In genomic region chr21:39972976-39973375, GRCh38 we compare ENCODE assay signal across 17 cellular contexts.
A peak's percentile ranks its signal among the peaks of the same experiment; 100 is the strongest.
DNase-seq lines count a peak whose midpoint lies in the region; ATAC-seq and TF ChIP-seq lines count a peak whose summit lies in the region.
"Had no signal": no experiment of that assay in that cellular context is flagged by ENCODE, and none has a peak within 500 bp of the region (broad histone marks: within the 10 kb centered on the region; RNA-seq: fewer than 3 reads in every experiment).

No MANE protein-coding gene starts in this region.

- H3K27ac ChIP-seq in SJCRH30: peak overlapping the region; percentile 96
- peak overlapping the region; percentile 70 for H3K27ac ChIP-seq in hepatocyte
- H3K27ac ChIP-seq in trophoblast cell (ENCODE audit: low read depth, low read length): no peak overlapping the region
- H3K27ac ChIP-seq in aorta (ENCODE audit: low read depth in 1 of 2, low read length in 2 of 2): no peak overlapping the region
- H3K27ac ChIP-seq in brain microvascular endothelial cell: no peak overlapping the region
- no peak overlapping the region for H3K27ac ChIP-seq in osteoblast (ENCODE audit: low read depth, low read length)
- H3K27ac ChIP-seq: BLaER1, C4-2B had no signal

- H3K4me1 ChIP-seq in SJCRH30 (peaks cover 27% of the 10 kb centered on the region), hepatocyte (ENCODE audit: insufficient read depth) (peaks cover 18% of the 10 kb centered on the region), trophoblast cell (ENCODE audit: control insufficient read depth in 1 of 2, insufficient read depth in 2 of 2, low read length in 2 of 2) (peaks cover 8% of the 10 kb centered on the region in 2 experiments), aorta (ENCODE audit: control insufficient read depth in 1 of 2, insufficient read depth in 2 of 2, low read length in 2 of 2) (no peaks in the 10 kb centered on the region), osteoblast (ENCODE audit: insufficient read depth, low read length) (no peaks in the 10 kb centered on the region)
- H3K4me1 ChIP-seq: HAP-1 had no signal

- intact Hi-C loops in aorta (cut with DNase I): no loop called here

- H2BK5ac ChIP-seq in trophoblast cell (ENCODE audit: low read depth, low read length, poor library complexity): no peak overlapping the region

- H3K4ac ChIP-seq in trophoblast cell (ENCODE audit: low read depth, low read length): no peak overlapping the region

- ATAC-seq in aorta (ENCODE audit: low FRiP score): peak; percentile 29
- ATAC-seq: CD8-positive, alpha-beta T cell had no signal

- H4K91ac ChIP-seq in trophoblast cell (ENCODE audit: low read depth, low read length): no peak overlapping the region

- H4K12ac ChIP-seq in trophoblast cell (ENCODE audit: low read depth, low read length): no peak overlapping the region

- no peak overlapping the region for H2AK5ac ChIP-seq in trophoblast cell (ENCODE audit: low read length)

- H3K36me3 ChIP-seq in SJCRH30: no peaks in the 10 kb centered on the region
- no peaks in the 10 kb centered on the region for H3K36me3 ChIP-seq in hepatocyte (replicated peaks; ENCODE audit: insufficient read depth, low read depth)
- no peaks in the 10 kb centered on the region for H3K36me3 ChIP-seq in trophoblast cell (ENCODE audit: control insufficient read depth in 1 of 2, insufficient read depth in 2 of 2, low read length in 2 of 2)
- no peaks in the 10 kb centered on the region for H3K36me3 ChIP-seq in aorta (ENCODE audit: control insufficient read depth in 1 of 2, insufficient read depth in 2 of 2, low read length in 1 of 2)
- no peaks in the 10 kb centered on the region for H3K36me3 ChIP-seq in brain microvascular endothelial cell (replicated peaks)
- H3K36me3 ChIP-seq in osteoblast (ENCODE audit: insufficient read depth, low read length): no peaks in the 10 kb centered on the region
- H3K36me3 ChIP-seq: BLaER1, HAP-1 had no signal

- H3K4me2 ChIP-seq in hepatocyte: peak overlapping the region; percentile 41
- no peak overlapping the region for H3K4me2 ChIP-seq in trophoblast cell (ENCODE audit: low read length)
- no peak overlapping the region for H3K4me2 ChIP-seq in osteoblast (ENCODE audit: insufficient read depth, low read length)
- H3K4me2 ChIP-seq: BLaER1 had no signal

- H3K79me2 ChIP-seq in hepatocyte (no peaks in the 10 kb centered on the region), trophoblast cell (ENCODE audit: control insufficient read depth, insufficient read depth, low read length, poor library complexity) (no peaks in the 10 kb centered on the region), osteoblast (ENCODE audit: insufficient read depth, low read length) (no peaks in the 10 kb centered on the region)

- no peak overlapping the region for H3K23ac ChIP-seq in trophoblast cell (ENCODE audit: low read length)

- TF ChIP-seq CTCF in hepatocyte (IDR thresholded peaks at IDR 0.05; ENCODE audit: poor library complexity) (no peak), brain microvascular endothelial cell (IDR thresholded peaks at IDR 0.05; ENCODE audit: low read depth, low read length, missing control alignments) (no peak), osteoblast (IDR thresholded peaks at IDR 0.05; ENCODE audit: extremely low read depth, low read depth, low read length) (no peak)

- H3K27me3 ChIP-seq in SJCRH30 (no peaks in the 10 kb centered on the region), hepatocyte (no peaks in the 10 kb centered on the region), trophoblast cell (ENCODE audit: insufficient read depth, low read length) (no peaks in the 10 kb centered on the region), aorta (ENCODE audit: control insufficient read depth in 1 of 2, insufficient read depth in 2 of 2, low read length in 1 of 2) (no peaks in the 10 kb centered on the region), brain microvascular endothelial cell (replicated peaks) (no peaks in the 10 kb centered on the region), osteoblast (ENCODE audit: insufficient read depth, low read length) (no peaks in the 10 kb centered on the region)
- H3K27me3 ChIP-seq: BLaER1 had no signal

- H4K8ac ChIP-seq in trophoblast cell (ENCODE audit: low read depth, low read length): no peak overlapping the region

- H4K20me1 ChIP-seq in hepatocyte (ENCODE audit: insufficient read depth, poor library complexity, severe bottlenecking) (no peaks in the 10 kb centered on the region), osteoblast (ENCODE audit: insufficient read depth, low read length) (no peaks in the 10 kb centered on the region)
- H4K20me1 ChIP-seq: BLaER1 had no signal

- 83% methylated on average over 9 of the region's 10 CpGs for WGBS in hepatocyte (ENCODE audit: low lambda C conversion rate, missing lambda C conversion rate)
- WGBS in trophoblast cell (ENCODE audit: extremely low coverage, insufficient coverage, insufficient read length): no CpG with 5 or more reads among the region's 10 CpGs
- WGBS in aorta, 2 donors: 69 to 70% methylated on average over 10 of the region's 10 CpGs

- in situ Hi-C loops in brain microvascular endothelial cell (cut with HindIII; ENCODE audit: low pct_ligation_motif_present, low sequenced_read_pairs): no loop called here

- DNase-seq in SJCRH30 (peak in 1 of 2 experiments; percentile 74), hepatocyte (ENCODE audit: low spot score) (no peak), trophoblast cell (peak; percentile 55 to 59), aorta (no peak), hippocampal formation (lab: John Stamatoyannopoulos, UW) (no peak), RKO (ENCODE audit: low spot score) (no peak), brain microvascular endothelial cell (no peak), osteoblast (ENCODE audit: insufficient read length, low spot score, missing footprints) (no peak)
- DNase-seq: Calu3; CD4-positive, CD25-positive, alpha-beta regulatory T cell; CD8-positive, alpha-beta T cell; DMS79 treated with DMSO at 0.1 percent for 48 hours; GF-D8; GOT3 had no signal

- no peak overlapping the region for H2AFZ ChIP-seq in hepatocyte
- no peak overlapping the region for H2AFZ ChIP-seq in trophoblast cell (ENCODE audit: insufficient read depth, low read length, poor library complexity)
- no peak overlapping the region for H2AFZ ChIP-seq in osteoblast (ENCODE audit: low read length)

- H3K9me3 ChIP-seq in SJCRH30 (replicated peaks) (no peaks in the 10 kb centered on the region), hepatocyte (ENCODE audit: low read depth) (no peaks in the 10 kb centered on the region), trophoblast cell (ENCODE audit: insufficient read depth, low read depth, low read length) (peaks cover 3% of the 10 kb centered on the region), aorta (ENCODE audit: control insufficient read depth, low read length) (peaks cover 2% of the 10 kb centered on the region), osteoblast (ENCODE audit: low read depth, low read length) (peaks cover 4% of the 10 kb centered on the region)
- H3K9me3 ChIP-seq: BLaER1, HAP-1 had no signal

- H2BK120ac ChIP-seq in trophoblast cell (ENCODE audit: insufficient read depth, low read length, poor library complexity): no peak overlapping the region

- no peaks in the 10 kb centered on the region for H3K79me1 ChIP-seq in trophoblast cell (ENCODE audit: low read length)

- H3K9ac ChIP-seq in trophoblast cell (ENCODE audit: low read length): no peak overlapping the region
- H3K9ac ChIP-seq: BLaER1 had no signal

- H3K4me3 ChIP-seq in SJCRH30 (peak overlapping the region; percentile 44), hepatocyte (no peak overlapping the region), trophoblast cell (ENCODE audit: low read depth, low read length) (no peak overlapping the region), aorta (ENCODE audit: low read length in 2 of 2) (no peak overlapping the region), brain microvascular endothelial cell (ENCODE audit: low read depth, low read length) (no peak overlapping the region), osteoblast (ENCODE audit: insufficient read depth, low read length) (no peak overlapping the region)
- H3K4me3 ChIP-seq: BLaER1, HAP-1 had no signal

- H2BK12ac ChIP-seq in trophoblast cell (ENCODE audit: low read length): peak overlapping the region; percentile 32

- H3K9me2 ChIP-seq in hepatocyte (replicated peaks; ENCODE audit: insufficient read depth): no peaks in the 10 kb centered on the region

- H3K14ac ChIP-seq in trophoblast cell (ENCODE audit: low read length): no peak overlapping the region

- H3K18ac ChIP-seq in trophoblast cell (ENCODE audit: low read length): no peak overlapping the region

Comparison
In these comparisons a context has a peak if more than half of its experiments do, and no peak if none do; other contexts are left out.
1. DNase-seq: peak in trophoblast cell (2 of 2); none in hepatocyte (single experiment), aorta (0 of 2), hippocampal formation (0 of 2), RKO (single experiment), brain microvascular endothelial cell (single experiment) and osteoblast (single experiment).
2. H3K27ac ChIP-seq: peak in SJCRH30 (single experiment) and hepatocyte (single experiment); none in trophoblast cell (single experiment), aorta (0 of 2), brain microvascular endothelial cell (single experiment) and osteoblast (single experiment).